In the genomic region with DNA sequence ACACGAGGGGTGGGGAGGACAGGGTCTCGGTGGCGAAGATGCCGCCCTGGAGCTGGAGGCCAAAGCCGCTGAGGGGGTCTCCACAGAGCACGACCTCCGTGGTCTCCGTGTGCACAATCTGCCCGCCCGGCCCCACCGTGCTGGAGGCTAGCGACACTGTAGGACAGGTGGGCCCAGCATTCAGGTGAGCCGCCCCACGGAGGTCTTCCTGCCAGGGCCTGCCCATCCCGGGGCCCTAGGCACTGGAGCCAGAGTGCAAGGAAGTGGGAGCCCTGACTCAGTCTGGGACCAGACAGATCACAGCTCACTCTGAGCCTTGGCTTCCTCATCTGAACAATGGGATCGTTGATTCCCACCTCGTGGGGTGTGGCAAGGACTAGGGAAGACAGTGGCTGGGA, we compare ENCODE assay signal across 15 cellular contexts. TPM values are rescaled to one million over a fixed set of nuclear protein-coding genes. Genes with fewer than 3 reads are reported as not detected.
"Had no signal": no experiment of that assay in that cellular context is flagged by ENCODE, and none has a peak within 500 bp of the region (broad histone marks: within the 10 kb centered on the region; RNA-seq: fewer than 3 reads in every experiment).

No MANE protein-coding gene starts in this region.

- H3K27me3 ChIP-seq: adrenal gland, ovary, transverse colon had no signal

- H3K4me1 ChIP-seq: adrenal gland, transverse colon had no signal

- H3K36me3 Mint-ChIP-seq: memory B cell; stimulated activated effector memory CD8-positive, alpha-beta T cell treated with anti-CD3 and anti-CD28 coated beads, Interleukin-12 subunit alpha, Interleukin-12 subunit beta, amount 100 ng/mL, for 72 hours had no signal

- H3K9me3 ChIP-seq: adrenal gland, ovary, transverse colon had no signal

- H3K36me3 ChIP-seq: adrenal gland, ovary, transverse colon had no signal

- H3K27ac Mint-ChIP-seq: activated CD8-positive, alpha-beta T cell treated with anti-CD3 and anti-CD28 coated beads for 36 hours; activated naive CD4-positive, alpha-beta T cell treated with anti-CD3 and anti-CD28 coated beads for 36 hours; activated T-helper 1 cell treated with anti-CD3 and anti-CD28 coated beads, Interleukin-12 subunit alpha, Interleukin-12 subunit beta, Interleukin-2, Interleukin-4 antibody, amounts not matched to agents 30 ng/mL and 10 ng/mL and 1 ng/mL, durations not matched to agents 14 hours and 24 hours and 36 hours; memory B cell; stimulated activated effector memory CD8-positive, alpha-beta T cell treated with anti-CD3 and anti-CD28 coated beads, Interleukin-12 subunit alpha, Interleukin-12 subunit beta, amount 100 ng/mL, for 72 hours had no signal

- H3K27ac ChIP-seq: adrenal gland, ovary, transverse colon had no signal

- H3K4me3 Mint-ChIP-seq: activated CD8-positive, alpha-beta T cell treated with anti-CD3 and anti-CD28 coated beads for 36 hours; activated naive CD4-positive, alpha-beta T cell treated with anti-CD3 and anti-CD28 coated beads for 36 hours; activated T-helper 1 cell treated with anti-CD3 and anti-CD28 coated beads, Interleukin-12 subunit alpha, Interleukin-12 subunit beta, Interleukin-2, Interleukin-4 antibody, amounts not matched to agents 30 ng/mL and 10 ng/mL and 1 ng/mL, durations not matched to agents 14 hours and 24 hours and 36 hours; memory B cell; stimulated activated effector memory CD8-positive, alpha-beta T cell treated with anti-CD3 and anti-CD28 coated beads, Interleukin-12 subunit alpha, Interleukin-12 subunit beta, amount 100 ng/mL, for 72 hours had no signal

- H3K4me3 ChIP-seq: adrenal gland, ovary, transverse colon had no signal

- H3K27me3 Mint-ChIP-seq: activated CD8-positive, alpha-beta T cell treated with anti-CD3 and anti-CD28 coated beads for 36 hours had no signal

- H3K9me3 Mint-ChIP-seq: activated CD8-positive, alpha-beta T cell treated with anti-CD3 and anti-CD28 coated beads for 36 hours; activated naive CD4-positive, alpha-beta T cell treated with anti-CD3 and anti-CD28 coated beads for 36 hours; activated T-helper 1 cell treated with anti-CD3 and anti-CD28 coated beads, Interleukin-12 subunit alpha, Interleukin-12 subunit beta, Interleukin-2, Interleukin-4 antibody, amounts not matched to agents 30 ng/mL and 10 ng/mL and 1 ng/mL, durations not matched to agents 14 hours and 24 hours and 36 hours; memory B cell; stimulated activated effector memory CD8-positive, alpha-beta T cell treated with anti-CD3 and anti-CD28 coated beads, Interleukin-12 subunit alpha, Interleukin-12 subunit beta, amount 100 ng/mL, for 72 hours had no signal

- DNase-seq: activated CD8-positive, alpha-beta memory T cell treated with anti-CD3 and anti-CD28 coated beads, Interleukin-2, amount 50 U/mL, for 4 hours; activated CD8-positive, alpha-beta T cell treated with anti-CD3 and anti-CD28 coated beads for 36 hours; activated naive CD4-positive, alpha-beta T cell treated with anti-CD3 and anti-CD28 coated beads for 36 hours; caudate nucleus; effector memory CD4-positive, alpha-beta T cell; erythroblast; SHP77 treated with DMSO at 0.1 percent for 48 hours; small intestine; transverse colon had no signal

- H3K4me1 Mint-ChIP-seq: stimulated activated effector memory CD8-positive, alpha-beta T cell treated with anti-CD3 and anti-CD28 coated beads, Interleukin-12 subunit alpha, Interleukin-12 subunit beta, amount 100 ng/mL, for 72 hours had no signal

- ATAC-seq: activated CD8-positive, alpha-beta T cell treated with anti-CD3 and anti-CD28 coated beads for 36 hours; stimulated activated effector memory CD8-positive, alpha-beta T cell treated with anti-CD3 and anti-CD28 coated beads, Interleukin-12 subunit alpha, Interleukin-12 subunit beta, amount 100 ng/mL, for 72 hours had no signal

RNA-seq across cellular contexts. Expression of gene GRIP2, which starts 25.8 kb away (rescaled TPM):
- total RNA-seq: activated CD8-positive, alpha-beta T cell treated with anti-CD3 and anti-CD28 coated beads for 36 hours; activated naive CD4-positive, alpha-beta T cell treated with anti-CD3 and anti-CD28 coated beads for 36 hours; activated T-helper 1 cell treated with anti-CD3 and anti-CD28 coated beads, Interleukin-12 subunit alpha, Interleukin-12 subunit beta, Interleukin-2, Interleukin-4 antibody, amounts not matched to agents 30 ng/mL and 10 ng/mL and 1 ng/mL, durations not matched to agents 14 hours and 24 hours and 36 hours; T-helper 2 cell treated with Interferon-gamma antibody and Interleukin-4, amounts not matched to agents 100 ng/mL and 5 ng/mL, for 36 hours had no signal
